ENCODE assay signal across 22 cellular contexts in the genomic region with DNA sequence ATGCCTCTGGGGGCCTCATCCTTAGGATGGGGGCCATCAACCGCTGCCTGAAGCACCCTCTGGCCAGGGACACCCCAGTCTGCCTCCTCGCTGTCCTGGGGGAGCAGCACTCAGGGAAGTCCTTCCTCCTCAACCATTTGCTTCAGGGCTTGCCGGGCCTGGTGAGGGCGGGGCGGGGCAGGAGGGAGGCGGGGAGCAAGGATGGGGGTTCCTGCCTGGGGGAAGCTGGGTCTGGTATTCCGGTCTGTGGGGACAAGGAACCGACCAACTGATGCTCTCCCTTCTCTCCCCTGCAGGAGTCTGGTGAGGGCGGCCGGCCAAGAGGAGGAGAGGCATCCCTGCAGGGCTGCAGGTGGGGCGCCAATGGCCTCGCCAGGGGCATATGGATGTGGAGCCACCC. TPM values are rescaled to one million over a fixed set of nuclear protein-coding genes. Genes with fewer than 3 reads are reported as not detected.
DNase-seq lines count a peak whose midpoint lies in the region; ATAC-seq lines count a peak whose summit lies in the region.
"Had no signal": no experiment of that assay in that cellular context is flagged by ENCODE, and none has a peak within 500 bp of the region (broad histone marks: within the 10 kb centered on the region; RNA-seq: fewer than 3 reads in every experiment).

No MANE protein-coding gene starts in this region.

- no peak for ATAC-seq in HG02981 (IDR thresholded peaks at IDR 0.05; ENCODE audit: unreplicated experiment)
- ATAC-seq: A549, GM23338, HCT116 had no signal

- peak overlapping the region; percentile 7 for H3K27ac ChIP-seq in temporal lobe (ENCODE audit: low read depth, low read length)
- H3K27ac ChIP-seq: A549; BLaER1 treated with 17β-estradiol and CSF1 and Interleukin-3, amounts not matched to agents 10 nM and 100 nM had no signal

- DNase-seq in G401 (ENCODE audit: low spot score), result peak; percentile 52
- DNase-seq in cerebellum (ENCODE audit: low spot score), result peak; percentile 51
- DNase-seq in mesenteric fat pad (ENCODE audit: low spot score), result peak; percentile 83
- no peak for DNase-seq in NOMO-1 treated with DMSO at 0.1 percent for 48 hours (lab: John Stamatoyannopoulos, UW; ENCODE audit: unreplicated experiment)
- no peak for DNase-seq in NCI-H2196 treated with DMSO at 0.1 percent for 48 hours (lab: John Stamatoyannopoulos, UW; ENCODE audit: unreplicated experiment)
- DNase-seq: 8988T; ACHN; AML-193; BE2C; CD4-positive, alpha-beta T cell; CD8-positive, alpha-beta memory T cell; DMS 273 treated with DMSO at 0.1 percent for 48 hours; DMS79; EL; GF-D8; H9 had no signal

- in situ Hi-C loops in G401 (cut with HindIII; ENCODE audit: low sequenced_read_pairs), result no loop called here

RNA-seq across cellular contexts. Expression of gene RNF112, which starts 2.0 kb away (rescaled TPM):
- 0.18 TPM in 1 of 2 replicates, not detected in the other for total RNA-seq in G401 (2014; rRNA removed; shearing (Covaris generic))
- total RNA-seq in cerebellum (16.9 TPM), mesenteric fat pad (3.9 TPM), temporal lobe (21.6 TPM)

RNA-seq across cellular contexts. Expression of gene MFAP4, which starts 26.0 kb away (rescaled TPM):
- 0.31 TPM in 1 of 2 replicates, not detected in the other for total RNA-seq in G401 (2014; rRNA removed; shearing (Covaris generic))
- 2.7 TPM for total RNA-seq in cerebellum
- 96.7 TPM for total RNA-seq in mesenteric fat pad
- 2.0 TPM for total RNA-seq in temporal lobe
- total RNA-seq: CD4-positive, alpha-beta T cell; CD8-positive, alpha-beta memory T cell had no signal

RNA-seq across cellular contexts. Expression of gene MAPK7, which starts 34.7 kb away (rescaled TPM):
- 1.2 and 5.1 TPM in 2 replicates for total RNA-seq in G401 (2014; rRNA removed; shearing (Covaris generic))
- 19.2 TPM for total RNA-seq in cerebellum
- total RNA-seq in mesenteric fat pad, result 27.2 TPM
- total RNA-seq in temporal lobe, result 18.2 TPM

RNA-seq across cellular contexts. Expression of gene B9D1, which starts 50.5 kb away (rescaled TPM):
- 50.5 and 94.6 TPM in 2 replicates for total RNA-seq in G401 (2014; rRNA removed; shearing (Covaris generic))
- 13.8 TPM for total RNA-seq in cerebellum
- 7.5 TPM for total RNA-seq in mesenteric fat pad
- total RNA-seq in temporal lobe, result 7.9 TPM

Comparison
In these comparisons a context has a peak if more than half of its experiments do, and no peak if none do; other contexts are left out.
1. DNase-seq: peak in G401 (single experiment), cerebellum (single experiment) and mesenteric fat pad (single experiment); none in NOMO-1 treated with DMSO at 0.1 percent for 48 hours (single experiment) and NCI-H2196 treated with DMSO at 0.1 percent for 48 hours (single experiment).
2. RNA of gene MFAP4, which starts 26.0 kb away (total RNA-seq): 96.7 TPM in mesenteric fat pad (single experiment); 2.7 TPM in cerebellum (single experiment), 2.0 TPM in temporal lobe (single experiment) and 0.31 TPM in G401; every median in the first group is over 10 times any median in the second.